ENCODE assay signal across 13 cellular contexts in genomic region chr3:16178628-16178988, GRCh38. TPM values are rescaled to one million over a fixed set of nuclear protein-coding genes. Genes with fewer than 3 reads are reported as not detected.
DNase-seq lines count a peak whose midpoint lies in the region; ATAC-seq and TF ChIP-seq lines count a peak whose summit lies in the region.
"Had no signal": no experiment of that assay in that cellular context is flagged by ENCODE, and none has a peak within 500 bp of the region (broad histone marks: within the 10 kb centered on the region; RNA-seq: fewer than 3 reads in every experiment).

No MANE protein-coding gene starts in this region.

- H3F3A ChIP-seq in PC-9 (ENCODE audit: insufficient read depth, low read depth), result no peaks in the 10 kb centered on the region

- H3K14ac ChIP-seq in mesenchymal stem cell (ENCODE audit: low read length in 2 of 2), result peak overlapping the region in 1 of 2 experiments; percentile 33

- H2BK120ac ChIP-seq in mesenchymal stem cell (ENCODE audit: low read depth, low read length), result peak overlapping the region; percentile 43

- H3K9me2 ChIP-seq in PC-9 (ENCODE audit: insufficient read depth), result no peaks in the 10 kb centered on the region

- POLR2A ChIA-PET in PC-9 (lab: Charles Lee; ENCODE audit: unreplicated experiment) (no interaction called here), Caco-2 (lab: Charles Lee) (no interaction called here)

- H3K27ac ChIP-seq in PC-9 (no peak overlapping the region), mesenchymal stem cell (ENCODE audit: low read length, poor library complexity, severe bottlenecking) (no peak overlapping the region), osteoblast (ENCODE audit: low read depth, low read length) (no peak overlapping the region)
- H3K27ac ChIP-seq: SK-N-MC had no signal

- H3K9me3 Mint-ChIP-seq in stimulated activated naive CD8-positive, alpha-beta T cell treated with anti-CD3 and anti-CD28 coated beads, Interleukin-15, amount 100 ng/mL, for 72 hours, result no peaks in the 10 kb centered on the region
- H3K9me3 Mint-ChIP-seq in Caco-2 (ENCODE audit: unreplicated experiment), result no peaks in the 10 kb centered on the region

- no peak overlapping the region for H2BK15ac ChIP-seq in mesenchymal stem cell (ENCODE audit: low read depth, poor library complexity, severe bottlenecking)

- H4K91ac ChIP-seq in mesenchymal stem cell (ENCODE audit: low read length), result peak overlapping the region; percentile 74

- peak overlapping the region in 1 of 2 experiments; percentile 19 for H2BK12ac ChIP-seq in mesenchymal stem cell (ENCODE audit: low read length in 2 of 2)

- no peak overlapping the region for H3K27ac Mint-ChIP-seq in stimulated activated naive CD8-positive, alpha-beta T cell treated with anti-CD3 and anti-CD28 coated beads, Interleukin-15, amount 100 ng/mL, for 72 hours
- H3K27ac Mint-ChIP-seq in Caco-2 (ENCODE audit: unreplicated experiment), result no peak overlapping the region

- no peak overlapping the region for H3K4me3 ChIP-seq in PC-9
- peak overlapping the region in 1 of 2 experiments; percentile 79 for H3K4me3 ChIP-seq in mesenchymal stem cell (ENCODE audit: insufficient read depth in 1 of 2, low read depth in 1 of 2, low read length in 2 of 2)
- no peak overlapping the region for H3K4me3 ChIP-seq in osteoblast (ENCODE audit: insufficient read depth, low read length)
- H3K4me3 ChIP-seq in Caco-2 (ENCODE audit: low read depth, low read length), result no peak overlapping the region
- H3K4me3 ChIP-seq: SK-N-MC had no signal

- H3K79me1 ChIP-seq in mesenchymal stem cell (replicated peaks; ENCODE audit: low read length, poor library complexity, severe bottlenecking), result no peaks in the 10 kb centered on the region

- H2AFZ ChIP-seq in PC-9 (no peak overlapping the region), mesenchymal stem cell (ENCODE audit: low read depth, low read length) (no peak overlapping the region), osteoblast (ENCODE audit: low read length) (no peak overlapping the region)

- H3K79me2 ChIP-seq in PC-9 (ENCODE audit: low read depth) (no peaks in the 10 kb centered on the region), osteoblast (ENCODE audit: insufficient read depth, low read length) (no peaks in the 10 kb centered on the region)

- ATAC-seq in stimulated activated naive CD8-positive, alpha-beta T cell treated with anti-CD3 and anti-CD28 coated beads, Interleukin-15, amount 100 ng/mL, for 72 hours, result peak; percentile 8
- ATAC-seq in stimulated activated naive CD8-positive, alpha-beta T cell treated with anti-CD3 and anti-CD28 coated beads, Interleukin-15, Interleukin-2, amounts not matched to agents 100 U/mL and 50 U/mL, for 24 hours, result no peak
- no peak for ATAC-seq in left colon

- H3K4me2 ChIP-seq in PC-9 (peak overlapping the region; percentile 49; the same call in 1 of the 2 replicates), mesenchymal stem cell (ENCODE audit: low read length, poor library complexity, severe bottlenecking) (no peak overlapping the region), osteoblast (ENCODE audit: insufficient read depth, low read length) (no peak overlapping the region)

- no peaks in the 10 kb centered on the region for H3K4me1 ChIP-seq in PC-9 (replicated peaks; ENCODE audit: insufficient read depth)
- peaks cover 15% of the 10 kb centered on the region for H3K4me1 ChIP-seq in mesenchymal stem cell (ENCODE audit: control insufficient read depth, insufficient read depth, low read depth, low read length)
- peaks cover 45% of the 10 kb centered on the region for H3K4me1 ChIP-seq in osteoblast (ENCODE audit: insufficient read depth, low read length)
- H3K4me1 ChIP-seq in Caco-2, result no peaks in the 10 kb centered on the region
- H3K4me1 ChIP-seq: BE2C had no signal

- DNase-seq in stimulated activated naive CD8-positive, alpha-beta T cell treated with anti-CD3 and anti-CD28 coated beads, Interleukin-15, amount 100 ng/mL, for 72 hours, result no peak
- DNase-seq in stimulated activated naive CD8-positive, alpha-beta T cell treated with anti-CD3 and anti-CD28 coated beads, Interleukin-15, Interleukin-2, amounts not matched to agents 100 U/mL and 50 U/mL, for 24 hours, result no peak
- no peak for DNase-seq in PC-9
- DNase-seq in mesenchymal stem cell, result no peak
- DNase-seq in osteoblast (ENCODE audit: insufficient read length, low spot score, missing footprints), result no peak
- no peak for DNase-seq in left colon
- DNase-seq in NOMO-1 treated with DMSO at 0.1 percent for 48 hours (lab: John Stamatoyannopoulos, UW; ENCODE audit: unreplicated experiment), result no peak
- DNase-seq in Caco-2, result no peak
- DNase-seq: GF-D8, NCI-H146, NCI-H69 had no signal

- no peak overlapping the region for H3K4me3 Mint-ChIP-seq in stimulated activated naive CD8-positive, alpha-beta T cell treated with anti-CD3 and anti-CD28 coated beads, Interleukin-15, amount 100 ng/mL, for 72 hours
- H3K4me3 Mint-ChIP-seq in Caco-2 (ENCODE audit: unreplicated experiment), result no peak overlapping the region

- H2BK5ac ChIP-seq in mesenchymal stem cell (ENCODE audit: low read depth, low read length, poor library complexity, severe bottlenecking), result no peak overlapping the region

- no peaks in the 10 kb centered on the region for H3K36me3 Mint-ChIP-seq in Caco-2 (ENCODE audit: insufficient read depth, unreplicated experiment)

- 56% methylated on average over 9 of the region's 9 CpGs for WGBS in mesenchymal stem cell

- H3K18ac ChIP-seq in mesenchymal stem cell (ENCODE audit: low read depth in 1 of 2, low read length in 2 of 2), result peak overlapping the region; percentile 55 to 60

- H3K27me3 ChIP-seq in PC-9 (ENCODE audit: insufficient read depth, low read depth), result peaks cover 18% of the 10 kb centered on the region; the same call in 1 of the 2 replicates
- no peaks in the 10 kb centered on the region for H3K27me3 ChIP-seq in mesenchymal stem cell (ENCODE audit: control insufficient read depth in 1 of 2, insufficient read depth in 1 of 2, low read length in 2 of 2)
- no peaks in the 10 kb centered on the region for H3K27me3 ChIP-seq in osteoblast (ENCODE audit: insufficient read depth, low read length)
- H3K27me3 ChIP-seq in Caco-2 (replicated peaks; ENCODE audit: control insufficient read depth, insufficient read depth, low read length), result no peaks in the 10 kb centered on the region; the same call in 1 of the 2 replicates
- H3K27me3 ChIP-seq: BE2C had no signal

- no peak overlapping the region for H3K23ac ChIP-seq in mesenchymal stem cell (ENCODE audit: low read length in 2 of 2)

- peaks cover 8% of the 10 kb centered on the region for H3K4me1 Mint-ChIP-seq in stimulated activated naive CD8-positive, alpha-beta T cell treated with anti-CD3 and anti-CD28 coated beads, Interleukin-15, amount 100 ng/mL, for 72 hours
- H3K4me1 Mint-ChIP-seq in Caco-2 (ENCODE audit: low read depth, unreplicated experiment), result no peaks in the 10 kb centered on the region

- H3K27me3 Mint-ChIP-seq in stimulated activated naive CD8-positive, alpha-beta T cell treated with anti-CD3 and anti-CD28 coated beads, Interleukin-15, amount 100 ng/mL, for 72 hours, result peaks cover 37% of the 10 kb centered on the region
- peaks cover 3% of the 10 kb centered on the region for H3K27me3 Mint-ChIP-seq in Caco-2 (ENCODE audit: insufficient read depth, unreplicated experiment)

- H3K4ac ChIP-seq in mesenchymal stem cell (ENCODE audit: low read depth in 1 of 2, low read length in 2 of 2), result peak overlapping the region; percentile 21 to 54

- TF ChIP-seq CTCF in PC-9 (conservative IDR thresholded peaks at IDR 0.05) (peak; percentile 31; the same call in 1 of the 2 replicates), osteoblast (IDR thresholded peaks at IDR 0.05; ENCODE audit: extremely low read depth, low read depth, low read length) (no peak), Caco-2 (IDR thresholded peaks at IDR 0.05; ENCODE audit: insufficient read depth in 1 of 2, low read depth in 1 of 2, low read length in 1 of 2, severe bottlenecking in 1 of 2, unreplicated experiment in 1 of 2) (no peak)

- peak overlapping the region; percentile 75 for H4K8ac ChIP-seq in mesenchymal stem cell (ENCODE audit: low read length)

- no peaks in the 10 kb centered on the region for H3K9me3 ChIP-seq in PC-9 (ENCODE audit: insufficient read depth, low read depth)
- H3K9me3 ChIP-seq in mesenchymal stem cell (ENCODE audit: control insufficient read depth, low read length), result no peaks in the 10 kb centered on the region
- H3K9me3 ChIP-seq in osteoblast (ENCODE audit: low read depth, low read length), result no peaks in the 10 kb centered on the region
- H3K9me3 ChIP-seq in Caco-2, result no peaks in the 10 kb centered on the region
- H3K9me3 ChIP-seq: BE2C had no signal

- CTCF ChIA-PET in PC-9 (lab: Charles Lee) (interaction anchor here (0.7 to 2.1 kb wide), 4 partner anchors 118 to 168 kb away, joined by 3 to 10 read pairs (median 3); no protein-coding TSS in a partner anchor), Caco-2 (lab: Charles Lee) (interaction anchor here (0.6 to 2.1 kb wide), 7 partner anchors 11 to 130 kb away, joined by 3 to 20 read pairs (median 4); no protein-coding TSS in a partner anchor)

- H4K20me1 ChIP-seq in PC-9 (ENCODE audit: insufficient read depth) (no peaks in the 10 kb centered on the region), osteoblast (ENCODE audit: insufficient read depth, low read length) (no peaks in the 10 kb centered on the region)

- H2AK5ac ChIP-seq in mesenchymal stem cell (ENCODE audit: low read length, severe bottlenecking), result no peak overlapping the region

- intact Hi-C loops in PC-9 (cut with micrococcal nuclease; ENCODE audit: unreplicated experiment) (loop anchor here (1.0 to 10.0 kb wide), 4 partner anchors 69 to 364 kb away; no protein-coding TSS in a partner anchor), left colon (cut with DNase I, micrococcal nuclease) (loop anchor here (2.0 to 5.0 kb wide), 2 partner anchors 130 to 131 kb away; no protein-coding TSS in a partner anchor), Caco-2 (cut with micrococcal nuclease; ENCODE audit: unreplicated experiment) (loop anchor here (1.0 to 2.0 kb wide), 3 partner anchors 69 to 364 kb away; no protein-coding TSS in a partner anchor)

- BruUV-seq in PC-9 (replicated peaks; lab: Mats Ljungman, UMichigan) (no TSS peak), Caco-2 (replicated peaks; lab: Mats Ljungman, UMichigan) (no TSS peak)

- peak overlapping the region; percentile 65 for H3K9ac ChIP-seq in mesenchymal stem cell (ENCODE audit: low read length)

- H3K36me3 ChIP-seq in PC-9 (ENCODE audit: low read depth), result no peaks in the 10 kb centered on the region
- peaks cover 0 to 27% of the 10 kb centered on the region in 2 experiments for H3K36me3 ChIP-seq in mesenchymal stem cell (ENCODE audit: control insufficient read depth in 1 of 2, insufficient read depth in 2 of 2, low read depth in 1 of 2, low read length in 2 of 2)
- no peaks in the 10 kb centered on the region for H3K36me3 ChIP-seq in osteoblast (ENCODE audit: insufficient read depth, low read length)
- H3K36me3 ChIP-seq in Caco-2 (ENCODE audit: control insufficient read depth, insufficient read depth, low read length), result no peaks in the 10 kb centered on the region
- H3K36me3 ChIP-seq: BE2C had no signal

RNA-seq across cellular contexts. Expression of gene GALNT15, which starts 4.1 kb away (rescaled TPM):
- total RNA-seq in PC-9 (2021) (not detected in 2 replicates), osteoblast (6.5 and 7.1 TPM in 2 replicates), left colon (10 to 100 TPM; 11.1 to 15.4 TPM), Caco-2 (2022) (not detected in 2 replicates)
- polyA plus RNA-seq in mesenchymal stem cell (2013, experiment 1 of 2), result 0.69 TPM
- 0.86 TPM for polyA plus RNA-seq in mesenchymal stem cell (2013, experiment 2 of 2)
